In the genomic region with DNA sequence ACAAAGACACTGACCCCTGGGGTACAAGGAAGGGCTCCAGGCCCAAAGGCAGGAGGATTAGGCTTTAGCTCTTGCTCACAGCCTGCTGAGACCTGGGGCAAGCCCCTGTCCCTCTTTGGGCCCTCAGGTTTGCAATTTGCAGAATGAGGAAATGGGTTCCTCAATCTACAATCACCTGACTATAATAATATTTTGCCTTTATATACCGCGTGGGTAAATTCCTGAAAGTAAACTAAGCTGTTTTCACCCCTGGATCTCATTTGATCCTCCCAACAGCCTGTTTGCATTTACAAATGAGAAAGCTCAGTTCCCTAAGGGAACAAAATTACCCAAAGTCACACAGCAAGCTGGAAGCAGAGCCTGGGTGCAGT, we compare ENCODE assay signal across 9 cellular contexts. TPM values are rescaled to one million over a fixed set of nuclear protein-coding genes. Genes with fewer than 3 reads are reported as not detected.
DNase-seq lines count a peak whose midpoint lies in the region; ATAC-seq, FAIRE-seq and TF ChIP-seq lines count a peak whose summit lies in the region.
"Had no signal": no experiment of that assay in that cellular context is flagged by ENCODE, and none has a peak within 500 bp of the region (broad histone marks: within the 10 kb centered on the region; RNA-seq: fewer than 3 reads in every experiment).

No MANE protein-coding gene starts in this region.

- H3K9me3 ChIP-seq in OCI-LY3 (ENCODE audit: insufficient read depth, low read length) (no peaks in the 10 kb centered on the region), endodermal cell (ENCODE audit: control insufficient read depth, low read length) (no peaks in the 10 kb centered on the region)

- H3K36me3 ChIP-seq in OCI-LY3 (replicated peaks; ENCODE audit: low read depth, low read length) (no peaks in the 10 kb centered on the region), endodermal cell (ENCODE audit: control insufficient read depth, insufficient read depth, low read length) (no peaks in the 10 kb centered on the region)

- POLR2A ChIA-PET in GM10248 (lab: Yijun Ruan, JAX): interaction anchor here (0.5 to 1.1 kb wide), 5 partner anchors 36 to 360 kb away, joined by 3 to 11 read pairs (median 4); no protein-coding TSS in a partner anchor

- peak overlapping the region; percentile 93 for H3K4me3 Mint-ChIP-seq in endodermal cell
- peak overlapping the region; percentile 100 for H3K4me3 Mint-ChIP-seq in progenitor cell of endocrine pancreas (ENCODE audit: low read depth)

- TF ChIP-seq CTCF in D721Med (IDR thresholded peaks at IDR 0.05; ENCODE audit: insufficient read depth, missing control alignments) (no peak), OCI-LY3 (IDR thresholded peaks at IDR 0.05; ENCODE audit: low read depth, low read length) (no peak), endodermal cell (conservative IDR thresholded peaks at IDR 0.05) (no peak), progenitor cell of endocrine pancreas (IDR thresholded peaks at IDR 0.05; ENCODE audit: unreplicated experiment) (no peak), GM10248 (IDR thresholded peaks at IDR 0.05; ENCODE audit: control extremely low read depth, extremely low read depth, low read depth, missing control alignments) (no peak)

- H3K4me1 ChIP-seq in OCI-LY3 (ENCODE audit: low read length) (peaks cover 20% of the 10 kb centered on the region), endodermal cell (ENCODE audit: control insufficient read depth, insufficient read depth, low read length) (peaks cover 2% of the 10 kb centered on the region)

- peaks cover 10% of the 10 kb centered on the region for H3K4me1 Mint-ChIP-seq in endodermal cell
- H3K4me1 Mint-ChIP-seq in progenitor cell of endocrine pancreas (ENCODE audit: low read depth): peaks cover 13% of the 10 kb centered on the region

- no peak for ATAC-seq in GM19452 (IDR thresholded peaks at IDR 0.05; ENCODE audit: unreplicated experiment)

- no peak for FAIRE-seq in D721Med (lab: Jason Lieb, UNC)
- FAIRE-seq: colon had no signal

- H4K20me1 ChIP-seq in OCI-LY3 (ENCODE audit: insufficient read depth, low read length): no peaks in the 10 kb centered on the region

- 93 to 94% methylated on average over 2 of the region's 2 CpGs for WGBS in endodermal cell (ENCODE audit: insufficient coverage in 1 of 2, insufficient read length in 1 of 2), 2 experiments

- H3K27ac Mint-ChIP-seq in endodermal cell: no peak overlapping the region
- H3K27ac Mint-ChIP-seq in progenitor cell of endocrine pancreas: peak overlapping the region; percentile 99

- H3K27me3 Mint-ChIP-seq in endodermal cell (ENCODE audit: insufficient read depth) (no peaks in the 10 kb centered on the region), progenitor cell of endocrine pancreas (no peaks in the 10 kb centered on the region)

- H3K36me3 Mint-ChIP-seq in endodermal cell (ENCODE audit: low read depth) (no peaks in the 10 kb centered on the region), progenitor cell of endocrine pancreas (ENCODE audit: insufficient read depth) (no peaks in the 10 kb centered on the region)

- H2AFZ ChIP-seq in OCI-LY3 (ENCODE audit: low read depth, low read length): peak overlapping the region; percentile 93

- H3K27me3 ChIP-seq in OCI-LY3 (ENCODE audit: low read depth, low read length) (no peaks in the 10 kb centered on the region), endodermal cell (ENCODE audit: control insufficient read depth, insufficient read depth, low read length, poor library complexity, severe bottlenecking) (no peaks in the 10 kb centered on the region)

- no peaks in the 10 kb centered on the region for H3K9me3 Mint-ChIP-seq in endodermal cell
- no peaks in the 10 kb centered on the region for H3K9me3 Mint-ChIP-seq in progenitor cell of endocrine pancreas (ENCODE audit: low read depth)

- CTCF ChIA-PET in GM10248 (lab: Yijun Ruan, JAX): interaction anchor here (0.6 to 4.9 kb wide), 30 partner anchors 12 to 542 kb away, joined by 3 to 88 read pairs (median 4); no protein-coding TSS in a partner anchor

- H3K79me2 ChIP-seq in OCI-LY3 (ENCODE audit: low read length): no peaks in the 10 kb centered on the region

- DNase-seq in D721Med (ENCODE audit: insufficient read length, low spot score) (peak; percentile 3), endodermal cell (no peak), progenitor cell of endocrine pancreas (ENCODE audit: low spot score, unreplicated experiment) (no peak), NCI-H1694 (lab: John Stamatoyannopoulos, UW) (no peak), GM10248 (ENCODE audit: extremely low spot score) (no peak), NCI-H524 (lab: John Stamatoyannopoulos, UW) (no peak)

- H3K9ac ChIP-seq in OCI-LY3 (ENCODE audit: low read length): peak overlapping the region; percentile 71
- no peak overlapping the region for H3K9ac ChIP-seq in endodermal cell (ENCODE audit: extremely low read depth, low read length, poor library complexity, severe bottlenecking)

- peak overlapping the region; percentile 94 for H3K4me2 ChIP-seq in OCI-LY3 (ENCODE audit: low read length)

- H3K27ac ChIP-seq in OCI-LY3 (ENCODE audit: low read length): peak overlapping the region; percentile 55
- H3K27ac ChIP-seq in endodermal cell (ENCODE audit: low read depth, low read length): no peak overlapping the region

- H3K4me3 ChIP-seq in OCI-LY3 (ENCODE audit: low read length) (peak overlapping the region; percentile 85), endodermal cell (ENCODE audit: low read length) (peak overlapping the region; percentile 93)

RNA-seq across cellular contexts. Expression of gene STARD10, which starts 0.8 kb away (rescaled TPM):
- total RNA-seq in endodermal cell: 10 to 100 TPM; 32.2 to 33.3 TPM
- polyA plus RNA-seq in endodermal cell (2013, experiment 1 of 2): 23.2 TPM
- 21.0 TPM for polyA plus RNA-seq in endodermal cell (2013, experiment 2 of 2)
- total RNA-seq in progenitor cell of endocrine pancreas: 212 and 220 TPM in 2 replicates

RNA-seq across cellular contexts. Expression of gene ATG16L2, which starts 21.1 kb away (rescaled TPM):
- 10 to 100 TPM; 32.2 to 34.2 TPM for total RNA-seq in endodermal cell
- polyA plus RNA-seq in endodermal cell (2013, experiment 1 of 2): 21.4 TPM
- 15.2 TPM for polyA plus RNA-seq in endodermal cell (2013, experiment 2 of 2)
- 43.8 and 43.9 TPM in 2 replicates for total RNA-seq in progenitor cell of endocrine pancreas

RNA-seq across cellular contexts. Expression of gene ARAP1, which starts 40.9 kb away (rescaled TPM):
- total RNA-seq in endodermal cell (10 to 100 TPM; 74.4 to 88.3 TPM), progenitor cell of endocrine pancreas (83.4 and 86.7 TPM in 2 replicates)
- polyA plus RNA-seq in endodermal cell (2013, experiment 1 of 2): 33.5 TPM
- 27.9 TPM for polyA plus RNA-seq in endodermal cell (2013, experiment 2 of 2)
